ENCODE assay signal across 3 cellular contexts in genomic region chr7:110336423-110336822, GRCh38.
"Had no signal": no experiment of that assay in that cellular context is flagged by ENCODE, and none has a peak within 500 bp of the region (broad histone marks: within the 10 kb centered on the region; RNA-seq: fewer than 3 reads in every experiment).

No MANE protein-coding gene starts in this region.

- H3K4me3 ChIP-seq: K562 had no signal

- H3K27ac ChIP-seq: HL-60 had no signal

- DNase-seq: IMR-90 had no signal
